ENCODE assay signal across 12 cellular contexts in the genomic region with DNA sequence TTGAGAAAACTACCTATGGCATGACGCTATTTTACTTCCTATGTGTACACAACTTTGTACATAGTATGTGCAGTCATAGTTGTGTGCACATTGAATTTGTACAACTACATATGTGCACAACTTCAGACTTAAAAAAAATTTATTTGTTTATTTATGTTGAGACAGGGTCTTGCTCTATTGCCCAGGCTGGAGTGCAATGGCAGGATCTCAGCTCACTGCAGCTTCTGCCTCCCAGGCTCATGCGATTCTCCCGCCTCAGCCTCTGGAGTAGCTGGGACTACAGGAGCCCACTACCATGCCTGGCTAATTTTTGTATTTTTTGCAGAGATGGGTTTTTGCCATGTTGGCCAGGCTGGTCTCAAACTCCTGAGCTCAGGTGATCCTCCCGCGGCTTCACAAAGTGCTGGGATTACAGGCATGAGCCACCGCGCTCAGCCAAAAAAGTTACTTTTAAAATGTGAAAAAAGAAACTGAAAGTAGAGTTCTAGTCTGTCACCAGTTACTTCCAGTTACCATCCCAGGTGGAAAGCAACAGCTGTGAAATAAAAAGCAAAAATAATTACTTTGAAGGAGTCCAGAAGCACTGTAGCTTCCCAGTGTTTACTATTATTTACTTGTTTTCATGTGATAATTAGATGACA. TPM values are rescaled to one million over a fixed set of nuclear protein-coding genes. Genes with fewer than 3 reads are reported as not detected.
DNase-seq lines count a peak whose midpoint lies in the region; ATAC-seq and TF ChIP-seq lines count a peak whose summit lies in the region.
"Had no signal": no experiment of that assay in that cellular context is flagged by ENCODE, and none has a peak within 500 bp of the region (broad histone marks: within the 10 kb centered on the region; RNA-seq: fewer than 3 reads in every experiment).

No MANE protein-coding gene starts in this region.

- H3K9me3 ChIP-seq in IMR-90 (ENCODE audit: control insufficient read depth, insufficient read depth, low read length): no peaks in the 10 kb centered on the region

- no peak overlapping the region for H2AK9ac ChIP-seq in IMR-90 (replicated peaks; ENCODE audit: low read depth, low read length, poor library complexity)

- WGBS in IMR-90 (ENCODE audit: extremely low coverage in 2 of 2, insufficient read length in 1 of 2), 2 experiments: 100% methylated on average over 1 of the region's 7 CpGs; no CpG with 5 or more reads in 1 of the 2 experiments

- intact Hi-C loops in CD14-positive monocyte (cut with micrococcal nuclease): loop anchor here (5.0 to 10.0 kb wide), 6 partner anchors 58 to 665 kb away; a partner anchor contains a TSS
- intact Hi-C loops in IMR-90 (cut with micrococcal nuclease): loop anchor here (2.0 to 5.0 kb wide), 3 partner anchors 15 to 257 kb away; a partner anchor contains a TSS

- H2AFZ ChIP-seq in IMR-90 (replicated peaks; ENCODE audit: low read length, poor library complexity): no peak overlapping the region

- no peak overlapping the region for H3K27ac ChIP-seq in IMR-90 (ENCODE audit: insufficient read depth, low read length)
- H3K27ac ChIP-seq: VCaP had no signal

- CTCF ChIA-PET in IMR-90 (lab: Yijun Ruan, JAX): interaction anchor here (1.1 to 1.5 kb wide), 2 partner anchors 9 to 216 kb away, joined by 3 to 5 read pairs; no protein-coding TSS in a partner anchor

- H2BK15ac ChIP-seq in IMR-90 (ENCODE audit: low read depth, low read length): no peak overlapping the region

- H3K27me3 Mint-ChIP-seq in CD14-positive monocyte (ENCODE audit: low read depth in 3 of 3) (peaks cover 0 to 6% (median 2%) of the 10 kb centered on the region in 3 donors), memory B cell (no peaks in the 10 kb centered on the region)
- H3K27me3 Mint-ChIP-seq in activated naive CD8-positive, alpha-beta T cell: no peaks in the 10 kb centered on the region

- H3K79me1 ChIP-seq in IMR-90 (ENCODE audit: low read depth in 1 of 2, low read length in 2 of 2): peaks cover 2 to 33% of the 10 kb centered on the region in 2 experiments; a peak in 3 of 4 replicates

- H3K23ac ChIP-seq in IMR-90 (ENCODE audit: low read depth, low read length): no peak overlapping the region

- TF ChIP-seq CTCF in CD14-positive monocyte (IDR thresholded peaks at IDR 0.05): no peak
- no peak for TF ChIP-seq CTCF in IMR-90 (conservative IDR thresholded peaks at IDR 0.05; ENCODE audit: low read depth, low read length)

- H3K36me3 ChIP-seq in IMR-90 (ENCODE audit: control insufficient read depth, insufficient read depth, low read length): no peaks in the 10 kb centered on the region; the same call in 1 of the 2 replicates

- H3K56ac ChIP-seq in IMR-90 (ENCODE audit: extremely low read depth, insufficient read depth, low read length): no peak overlapping the region

- no peak overlapping the region for H3K4ac ChIP-seq in IMR-90 (ENCODE audit: low read depth, low read length)

- no peak overlapping the region; the same call in 1 of the 2 replicates for H3K4me3 ChIP-seq in IMR-90 (ENCODE audit: insufficient read depth, low read depth, low read length)

- ATAC-seq in IMR-90 (ENCODE audit: low read depth): no peak
- ATAC-seq in memory B cell (ENCODE audit: low read depth): no peak
- ATAC-seq in HG03108 (IDR thresholded peaks at IDR 0.05; ENCODE audit: unreplicated experiment): no peak

- no peak overlapping the region for H2BK5ac ChIP-seq in IMR-90 (ENCODE audit: low read depth, low read length, poor library complexity, severe bottlenecking)

- no peak overlapping the region for H3K14ac ChIP-seq in IMR-90 (replicated peaks; ENCODE audit: low read depth, low read length)

- in situ Hi-C loops in IMR-90 (cut with MboI; ENCODE audit: low sequenced_read_pairs): loop anchor here (10.0 kb wide), 1 partner anchor 75 kb away; no protein-coding TSS in a partner anchor

- no peak overlapping the region for H3K9ac ChIP-seq in IMR-90 (ENCODE audit: low read depth, low read length)

- dilution Hi-C loops in IMR-90 (cut with HindIII; ENCODE audit: low sequenced_read_pairs, unreplicated experiment): no loop called here

- H3K4me1 Mint-ChIP-seq in CD14-positive monocyte (peaks cover 55% of the 10 kb centered on the region), memory B cell (peaks cover 42% of the 10 kb centered on the region)
- H3K4me1 Mint-ChIP-seq in activated naive CD8-positive, alpha-beta T cell (ENCODE audit: low read depth): peaks cover 74% of the 10 kb centered on the region

- no peak overlapping the region for H4K8ac ChIP-seq in IMR-90 (ENCODE audit: low read depth in 2 of 2, low read length in 2 of 2)

- no peaks in the 10 kb centered on the region for H3K9me1 ChIP-seq in IMR-90 (ENCODE audit: insufficient read depth, low read length)

- H3K36me3 Mint-ChIP-seq in CD14-positive monocyte (peaks cover 9 to 12% of the 10 kb centered on the region in 2 donors), memory B cell (peaks cover 9% of the 10 kb centered on the region)
- H3K36me3 Mint-ChIP-seq in activated naive CD8-positive, alpha-beta T cell: peaks cover 8% of the 10 kb centered on the region

- TF ChIP-seq POLR2A in IMR-90 (IDR thresholded peaks at IDR 0.05; ENCODE audit: low read depth, low read length): no peak

- DNase-seq in CD14-positive monocyte (ENCODE audit: low spot score): no peak
- DNase-seq in IMR-90: no peak
- no peak for DNase-seq in memory B cell (ENCODE audit: low spot score in 2 of 2)
- DNase-seq in hippocampal formation (lab: John Stamatoyannopoulos, UW): no peak
- DNase-seq in NCI-H226: no peak
- DNase-seq in MV-4-11 (lab: John Stamatoyannopoulos, UW): no peak
- DNase-seq: effector CD4-positive, alpha-beta T cell; hypothalamus; SHP77 had no signal

- no peaks in the 10 kb centered on the region for H3K27me3 ChIP-seq in IMR-90 (ENCODE audit: control insufficient read depth, insufficient read depth, low read length)

- POLR2A ChIA-PET in IMR-90 (lab: Charles Lee; ENCODE audit: unreplicated experiment): interaction anchor here (0.5 kb wide), 1 partner anchor 232 kb away, joined by 3 read pairs; no protein-coding TSS in a partner anchor

- H4K91ac ChIP-seq in IMR-90 (ENCODE audit: insufficient read depth, low read depth, low read length): no peak overlapping the region

- peak overlapping the region; percentile 67 to 79 for H3K4me3 Mint-ChIP-seq in CD14-positive monocyte
- H3K4me3 Mint-ChIP-seq in activated naive CD8-positive, alpha-beta T cell: peak overlapping the region; percentile 81
- H3K4me3 Mint-ChIP-seq in memory B cell: peak overlapping the region; percentile 77

- H2AK5ac ChIP-seq in IMR-90 (ENCODE audit: low read depth, low read length): no peak overlapping the region

- peak overlapping the region; percentile 48; the same call in 1 of the 2 replicates for H3K4me2 ChIP-seq in IMR-90 (ENCODE audit: low read depth, low read length)

- H3K4me1 ChIP-seq in IMR-90 (ENCODE audit: control insufficient read depth, insufficient read depth, low read length): peaks cover 2% of the 10 kb centered on the region; the same call in 1 of the 2 replicates

- H2BK120ac ChIP-seq in IMR-90 (ENCODE audit: low read depth, low read length): no peak overlapping the region

- no peak overlapping the region for H4K5ac ChIP-seq in IMR-90 (ENCODE audit: low read depth, low read length)

- no peak overlapping the region for H3K18ac ChIP-seq in IMR-90 (ENCODE audit: low read depth, low read length)

- no peak for TF ChIP-seq RAD21 in IMR-90 (IDR thresholded peaks at IDR 0.05; ENCODE audit: low read length)

- BruUV-seq in IMR-90 (replicated peaks; lab: Mats Ljungman, UMichigan): no TSS peak

- no peaks in the 10 kb centered on the region for H4K20me1 ChIP-seq in IMR-90 (ENCODE audit: insufficient read depth, low read length)

- peak overlapping the region in 3 of 7 donors; percentile 11 to 70 (median 20) for H3K27ac Mint-ChIP-seq in CD14-positive monocyte
- peak overlapping the region; percentile 83 for H3K27ac Mint-ChIP-seq in activated naive CD8-positive, alpha-beta T cell
- H3K27ac Mint-ChIP-seq in memory B cell: peak overlapping the region; percentile 85

- H2BK20ac ChIP-seq in IMR-90 (ENCODE audit: low read depth, low read length): no peak overlapping the region

- no peaks in the 10 kb centered on the region for H3K9me3 Mint-ChIP-seq in CD14-positive monocyte
- no peaks in the 10 kb centered on the region for H3K9me3 Mint-ChIP-seq in activated naive CD8-positive, alpha-beta T cell (ENCODE audit: low read depth)
- H3K9me3 Mint-ChIP-seq in memory B cell: no peaks in the 10 kb centered on the region

TF ChIP-seq in IMR-90, 13 proteins besides CTCF, POLR2A, EP300 and RAD21 (continues in another document):
- no peak for TF ChIP-seq RFX5 (IDR thresholded peaks at IDR 0.05; ENCODE audit: low read depth, low read length)
- TF ChIP-seq, protein P1, sequence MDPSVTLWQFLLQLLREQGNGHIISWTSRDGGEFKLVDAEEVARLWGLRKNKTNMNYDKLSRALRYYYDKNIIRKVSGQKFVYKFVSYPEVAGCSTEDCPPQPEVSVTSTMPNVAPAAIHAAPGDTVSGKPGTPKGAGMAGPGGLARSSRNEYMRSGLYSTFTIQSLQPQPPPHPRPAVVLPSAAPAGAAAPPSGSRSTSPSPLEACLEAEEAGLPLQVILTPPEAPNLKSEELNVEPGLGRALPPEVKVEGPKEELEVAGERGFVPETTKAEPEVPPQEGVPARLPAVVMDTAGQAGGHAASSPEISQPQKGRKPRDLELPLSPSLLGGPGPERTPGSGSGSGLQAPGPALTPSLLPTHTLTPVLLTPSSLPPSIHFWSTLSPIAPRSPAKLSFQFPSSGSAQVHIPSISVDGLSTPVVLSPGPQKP (IDR thresholded peaks at IDR 0.05; ENCODE audit: borderline replicate concordance, low read depth, low read length): no peak

RNA-seq across cellular contexts. Expression of a gene that starts 1.7 kb away (rescaled TPM):
- polyA plus RNA-seq in CD14-positive monocyte (under 1 TPM; 0.49 to 0.71 TPM), IMR-90 (2012; rRNA removed) (4.5 and 8.3 TPM in 2 replicates)
- 15.0 and 22.8 TPM in 2 replicates for total RNA-seq in IMR-90 (2012; rRNA removed)
- 1.0 and 1.5 TPM in 2 replicates for polyA plus RNA-seq in IMR-90 (2012; cell fraction: cytosol; rRNA removed)
- 4.6 and 32.4 TPM in 2 replicates for polyA plus RNA-seq in IMR-90 (2012; cell fraction: nucleus; rRNA removed; ENCODE audit: low replicate concordance)

RNA-seq across cellular contexts. Expression of a gene that starts 15.6 kb away (rescaled TPM):
- 1 to 10 TPM; 3.5 to 5.9 TPM for polyA plus RNA-seq in CD14-positive monocyte
- 2.5 and 3.0 TPM in 2 replicates for total RNA-seq in IMR-90 (2012; rRNA removed)
- polyA plus RNA-seq in IMR-90 (2012; rRNA removed): 1.7 and 1.8 TPM in 2 replicates
- polyA plus RNA-seq in IMR-90 (2012; cell fraction: cytosol; rRNA removed): 0.43 and 0.80 TPM in 2 replicates
- 0.99 and 2.2 TPM in 2 replicates for polyA plus RNA-seq in IMR-90 (2012; cell fraction: nucleus; rRNA removed; ENCODE audit: low replicate concordance)

RNA-seq across cellular contexts. Expression of a gene that starts 59.6 kb away (rescaled TPM):
- polyA plus RNA-seq in CD14-positive monocyte (under 1 TPM in 1 of 2 donors, not detected in 1; 0.08 TPM), IMR-90 (2012; rRNA removed) (0.07 and 0.09 TPM in 2 replicates)
- 0.28 and 0.36 TPM in 2 replicates for total RNA-seq in IMR-90 (2012; rRNA removed)
- polyA plus RNA-seq in IMR-90 (2012; cell fraction: cytosol; rRNA removed): 0.01 TPM in 1 of 2 replicates, not detected in the other
- 0.06 TPM in 1 of 2 replicates, not detected in the other for polyA plus RNA-seq in IMR-90 (2012; cell fraction: nucleus; rRNA removed; ENCODE audit: low replicate concordance)
